In the genomic region with DNA sequence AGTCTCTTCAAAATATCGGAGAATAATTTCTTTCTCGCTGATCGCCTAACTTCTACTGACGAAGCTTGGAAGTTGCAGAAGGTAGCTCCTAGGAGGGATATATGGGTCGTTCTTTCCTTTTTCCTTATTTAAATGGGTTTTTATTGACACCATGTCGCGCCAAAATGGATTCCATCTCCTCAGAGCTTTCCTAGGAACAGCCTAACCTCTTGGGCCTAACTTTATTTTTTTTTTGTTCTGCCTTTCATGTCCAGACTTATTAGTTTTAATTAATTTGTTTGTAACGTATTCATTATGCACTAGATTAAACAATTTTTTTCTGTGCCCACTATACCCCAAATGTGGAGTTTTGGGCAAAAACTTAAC, we compare ENCODE assay signal across 8 cellular contexts.
DNase-seq lines count a peak whose midpoint lies in the region; ATAC-seq, FAIRE-seq and TF ChIP-seq lines count a peak whose summit lies in the region.

No MANE protein-coding gene starts in this region.

- peaks cover 14% of the 10 kb centered on the region for H3K36me3 Mint-ChIP-seq in activated naive CD4-positive, alpha-beta T cell treated with anti-CD3 and anti-CD28 coated beads, Interleukin-2, amount 10 ng/mL, durations not matched to agents 7 days and 5 days
- no peaks in the 10 kb centered on the region for H3K36me3 Mint-ChIP-seq in T-helper 17 cell (ENCODE audit: low read depth)

- ATAC-seq in T-helper 17 cell (peak; percentile 8), foreskin keratinocyte (peak; percentile 29), gastrocnemius medialis (peak in 1 of 2 donors; percentile 49), HG03135 (IDR thresholded peaks at IDR 0.05; ENCODE audit: unreplicated experiment) (no peak)

- H3K4me1 Mint-ChIP-seq in activated naive CD4-positive, alpha-beta T cell treated with anti-CD3 and anti-CD28 coated beads, Interleukin-2, amount 10 ng/mL, durations not matched to agents 7 days and 5 days = peaks cover 24% of the 10 kb centered on the region
- peaks cover 14% of the 10 kb centered on the region for H3K4me1 Mint-ChIP-seq in T-helper 17 cell

- H3K27ac Mint-ChIP-seq in activated naive CD4-positive, alpha-beta T cell treated with anti-CD3 and anti-CD28 coated beads, Interleukin-2, amount 10 ng/mL, durations not matched to agents 7 days and 5 days = peak overlapping the region; percentile 97
- peak overlapping the region; percentile 95 for H3K27ac Mint-ChIP-seq in T-helper 17 cell

- H3K9me3 ChIP-seq in T-helper 17 cell (ENCODE audit: control insufficient read depth, low read length, poor library complexity, severe bottlenecking) (no peaks in the 10 kb centered on the region), gastrocnemius medialis (no peaks in the 10 kb centered on the region)

- no peak for DNase-seq in activated naive CD4-positive, alpha-beta T cell treated with anti-CD3 and anti-CD28 coated beads, Interleukin-2, amount 10 ng/mL, durations not matched to agents 7 days and 5 days
- DNase-seq in activated naive CD4-positive, alpha-beta T cell treated with Interleukin-2 at 50 U/mL for 16 hours = no peak
- DNase-seq in T-helper 17 cell (no peak), foreskin keratinocyte (no peak), gastrocnemius medialis (no peak), GM19239 (ENCODE audit: insufficient read length, low spot score) (no peak), COLO829 (ENCODE audit: low spot score) (no peak)

- no peak for FAIRE-seq in GM19239 (lab: Jason Lieb, UNC)

- H3K4me3 ChIP-seq in gastrocnemius medialis = peak overlapping the region; percentile 67 to 85 (median 70)

- H3K9me3 Mint-ChIP-seq in activated naive CD4-positive, alpha-beta T cell treated with anti-CD3 and anti-CD28 coated beads, Interleukin-2, amount 10 ng/mL, durations not matched to agents 7 days and 5 days = no peaks in the 10 kb centered on the region

- H3K27me3 ChIP-seq in foreskin keratinocyte (no peaks in the 10 kb centered on the region), gastrocnemius medialis (no peaks in the 10 kb centered on the region)

- in situ Hi-C loops in gastrocnemius medialis (cut with MboI; ENCODE audit: low sequenced_read_pairs in 4 of 4) = no loop called here

- peaks cover 0 to 12% of the 10 kb centered on the region in 2 donors for H3K36me3 ChIP-seq in gastrocnemius medialis

- TF ChIP-seq CTCF in foreskin keratinocyte (conservative IDR thresholded peaks at IDR 0.05) (no peak), gastrocnemius medialis (IDR thresholded peaks at IDR 0.05 in 4 of 5, conservative IDR thresholded peaks at IDR 0.05 in 1 of 5) (no peak)

- H3K27ac ChIP-seq in foreskin keratinocyte = peak overlapping the region; percentile 76
- peak overlapping the region; percentile 78 to 91 (median 84) for H3K27ac ChIP-seq in gastrocnemius medialis

- no peak for TF ChIP-seq POLR2A in gastrocnemius medialis (IDR thresholded peaks at IDR 0.05)

- H3K27me3 Mint-ChIP-seq in activated naive CD4-positive, alpha-beta T cell treated with anti-CD3 and anti-CD28 coated beads, Interleukin-2, amount 10 ng/mL, durations not matched to agents 7 days and 5 days = no peaks in the 10 kb centered on the region
- no peaks in the 10 kb centered on the region for H3K27me3 Mint-ChIP-seq in T-helper 17 cell

- H3K4me3 Mint-ChIP-seq in activated naive CD4-positive, alpha-beta T cell treated with anti-CD3 and anti-CD28 coated beads, Interleukin-2, amount 10 ng/mL, durations not matched to agents 7 days and 5 days = peak overlapping the region; percentile 94
- peak overlapping the region; percentile 92 for H3K4me3 Mint-ChIP-seq in T-helper 17 cell

- H3K4me1 ChIP-seq in foreskin keratinocyte = no peaks in the 10 kb centered on the region
- H3K4me1 ChIP-seq in gastrocnemius medialis = peaks cover 0 to 27% of the 10 kb centered on the region in 2 donors

- CTCF ChIA-PET in activated naive CD4-positive, alpha-beta T cell treated with anti-CD3 and anti-CD28 coated beads, Interleukin-2, amount 10 ng/mL, durations not matched to agents 7 days and 5 days (lab: Charles Lee) = no interaction called here

- intact Hi-C loops in gastrocnemius medialis (cut with DNase I; ENCODE audit: low total_unique reads) = loop anchor here (1.0 to 5.0 kb wide), 3 partner anchors 19 to 90 kb away; no protein-coding TSS in a partner anchor
